Comparison of ENCODE assay signal across 24 cellular contexts in genomic region chr11:79110796-79111195, GRCh38.
"Had no signal": no experiment of that assay in that cellular context is flagged by ENCODE, and none has a peak within 500 bp of the region (broad histone marks: within the 10 kb centered on the region; RNA-seq: fewer than 3 reads in every experiment).

No MANE protein-coding gene starts in this region.

- H3K9me3 Mint-ChIP-seq: dendritic cell treated with granulocyte-macrophage colony-stimulating factor and Interleukin-4, amounts not matched to agents 40 ng/mL and 50 ng/mL, for 4 days; endodermal cell; natural killer cell had no signal

- H3K36me3 Mint-ChIP-seq: memory B cell; natural killer cell; stimulated activated naive B cell treated with anti-CD40 and anti-IgM and Interleukin-4, amounts not matched to agents 10 μg/mL and 1 μg/mL and 100 μg/mL, for 72 hours had no signal

- H3K4me3 ChIP-seq: gastroesophageal sphincter, heart left ventricle, hepatocyte, lung, right lobe of liver, stomach, testis, tibial artery had no signal

- ATAC-seq: esophagus mucosa, foreskin keratinocyte, gastroesophageal sphincter, left lobe of liver, natural killer cell, right lobe of liver had no signal

- DNase-seq: effector CD8-positive, alpha-beta T cell; endodermal cell; foreskin keratinocyte; heart left ventricle; kidney; natural killer cell; right lobe of liver; small intestine; stimulated activated CD4-positive, alpha-beta T cell treated with anti-CD3 and anti-CD28 coated beads, Interleukin-15, amount 100 ng/mL, for 24 hours; stimulated activated CD4-positive, alpha-beta T cell treated with anti-CD3 and anti-CD28 coated beads, Interleukin-2, amount 100 ng/mL, for 48 hours; stimulated activated naive B cell treated with anti-CD40 and anti-IgM and Interleukin-4, amounts not matched to agents 10 μg/mL and 1 μg/mL and 100 μg/mL, for 72 hours; stomach; testis; tibial artery had no signal

- H3K27ac Mint-ChIP-seq: dendritic cell treated with granulocyte-macrophage colony-stimulating factor and Interleukin-4, amounts not matched to agents 40 ng/mL and 50 ng/mL, for 4 days; endodermal cell; memory B cell; natural killer cell; progenitor cell of endocrine pancreas; stimulated activated naive B cell treated with anti-CD40 and anti-IgM and Interleukin-4, amounts not matched to agents 10 μg/mL and 1 μg/mL and 100 μg/mL, for 72 hours; type B pancreatic cell had no signal

- H3K4me1 Mint-ChIP-seq: memory B cell; natural killer cell; stimulated activated naive B cell treated with anti-CD40 and anti-IgM and Interleukin-4, amounts not matched to agents 10 μg/mL and 1 μg/mL and 100 μg/mL, for 72 hours had no signal

- H3K4me3 Mint-ChIP-seq: dendritic cell treated with granulocyte-macrophage colony-stimulating factor and Interleukin-4, amounts not matched to agents 40 ng/mL and 50 ng/mL, for 4 days; endodermal cell; memory B cell; natural killer cell; neural crest cell; stimulated activated naive B cell treated with anti-CD40 and anti-IgM and Interleukin-4, amounts not matched to agents 10 μg/mL and 1 μg/mL and 100 μg/mL, for 72 hours; type B pancreatic cell had no signal

- H3K27me3 Mint-ChIP-seq: dendritic cell treated with granulocyte-macrophage colony-stimulating factor and Interleukin-4, amounts not matched to agents 40 ng/mL and 50 ng/mL, for 4 days; progenitor cell of endocrine pancreas; stimulated activated naive B cell treated with anti-CD40 and anti-IgM and Interleukin-4, amounts not matched to agents 10 μg/mL and 1 μg/mL and 100 μg/mL, for 72 hours; type B pancreatic cell had no signal
